1 cellular context compared by ENCODE assay signal in the genomic region with DNA sequence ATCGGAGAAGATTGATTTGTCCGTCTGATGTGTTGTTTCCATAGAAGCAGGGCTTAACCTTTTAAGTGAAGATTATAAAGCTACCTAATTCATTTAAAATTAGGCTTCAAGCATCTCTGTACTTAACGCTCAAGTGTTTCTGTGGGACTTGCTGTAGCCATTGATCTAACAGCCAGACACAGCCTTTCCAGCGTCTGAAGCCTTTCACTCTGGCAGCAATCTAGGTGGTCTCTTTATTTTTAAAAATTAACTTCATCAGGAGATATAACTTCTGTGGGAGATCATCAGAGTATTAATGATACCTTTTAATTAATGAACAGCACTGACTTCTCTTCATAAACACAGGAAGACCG.
TF ChIP-seq lines count a peak whose summit lies in the region.

No MANE protein-coding gene starts in this region.

TF ChIP-seq in GM12878, 131 proteins besides CTCF, POLR2A, EP300 and RAD21 (continued from another document):
- no peak for TF ChIP-seq ZBTB11 (CRISPR knock-in tag; IDR thresholded peaks at IDR 0.05)
- TF ChIP-seq ZBED1 (IDR thresholded peaks at IDR 0.05; ENCODE audit: borderline replicate concordance), result no peak
- TF ChIP-seq ATF7 (IDR thresholded peaks at IDR 0.05; ENCODE audit: low read depth), result no peak
- no peak for TF ChIP-seq LARP7 (IDR thresholded peaks at IDR 0.05)
- TF ChIP-seq, protein P1, sequence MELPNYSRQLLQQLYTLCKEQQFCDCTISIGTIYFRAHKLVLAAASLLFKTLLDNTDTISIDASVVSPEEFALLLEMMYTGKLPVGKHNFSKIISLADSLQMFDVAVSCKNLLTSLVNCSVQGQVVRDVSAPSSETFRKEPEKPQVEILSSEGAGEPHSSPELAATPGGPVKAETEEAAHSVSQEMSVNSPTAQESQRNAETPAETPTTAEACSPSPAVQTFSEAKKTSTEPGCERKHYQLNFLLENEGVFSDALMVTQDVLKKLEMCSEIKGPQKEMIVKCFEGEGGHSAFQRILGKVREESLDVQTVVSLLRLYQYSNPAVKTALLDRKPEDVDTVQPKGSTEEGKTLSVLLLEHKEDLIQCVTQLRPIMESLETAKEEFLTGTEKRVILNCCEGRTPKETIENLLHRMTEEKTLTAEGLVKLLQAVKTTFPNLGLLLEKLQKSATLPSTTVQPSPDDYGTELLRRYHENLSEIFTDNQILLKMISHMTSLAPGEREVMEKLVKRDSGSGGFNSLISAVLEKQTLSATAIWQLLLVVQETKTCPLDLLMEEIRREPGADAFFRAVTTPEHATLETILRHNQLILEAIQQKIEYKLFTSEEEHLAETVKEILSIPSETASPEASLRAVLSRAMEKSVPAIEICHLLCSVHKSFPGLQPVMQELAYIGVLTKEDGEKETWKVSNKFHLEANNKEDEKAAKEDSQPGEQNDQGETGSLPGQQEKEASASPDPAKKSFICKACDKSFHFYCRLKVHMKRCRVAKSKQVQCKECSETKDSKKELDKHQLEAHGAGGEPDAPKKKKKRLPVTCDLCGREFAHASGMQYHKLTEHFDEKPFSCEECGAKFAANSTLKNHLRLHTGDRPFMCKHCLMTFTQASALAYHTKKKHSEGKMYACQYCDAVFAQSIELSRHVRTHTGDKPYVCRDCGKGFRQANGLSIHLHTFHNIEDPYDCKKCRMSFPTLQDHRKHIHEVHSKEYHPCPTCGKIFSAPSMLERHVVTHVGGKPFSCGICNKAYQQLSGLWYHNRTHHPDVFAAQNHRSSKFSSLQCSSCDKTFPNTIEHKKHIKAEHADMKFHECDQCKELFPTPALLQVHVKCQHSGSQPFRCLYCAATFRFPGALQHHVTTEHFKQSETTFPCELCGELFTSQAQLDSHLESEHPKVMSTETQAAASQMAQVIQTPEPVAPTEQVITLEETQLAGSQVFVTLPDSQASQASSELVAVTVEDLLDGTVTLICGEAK (IDR thresholded peaks at IDR 0.05; ENCODE audit: borderline replicate concordance), result no peak
- no peak for TF ChIP-seq MEF2B (IDR thresholded peaks at IDR 0.05; ENCODE audit: partially characterized antibody, poor library complexity, severe bottlenecking)
- no peak for TF ChIP-seq BCL3 (IDR thresholded peaks at IDR 0.05; ENCODE audit: borderline replicate concordance, insufficient read depth, low read depth, low read length, poor library complexity, severe bottlenecking)
- no peak for TF ChIP-seq CBX5 (IDR thresholded peaks at IDR 0.05; ENCODE audit: low read depth)
- no peak for TF ChIP-seq TARDBP (IDR thresholded peaks at IDR 0.05; ENCODE audit: borderline replicate concordance)
- no peak for TF ChIP-seq PRDM15 (CRISPR knock-in tag; IDR thresholded peaks at IDR 0.05)
- TF ChIP-seq, protein P2, sequence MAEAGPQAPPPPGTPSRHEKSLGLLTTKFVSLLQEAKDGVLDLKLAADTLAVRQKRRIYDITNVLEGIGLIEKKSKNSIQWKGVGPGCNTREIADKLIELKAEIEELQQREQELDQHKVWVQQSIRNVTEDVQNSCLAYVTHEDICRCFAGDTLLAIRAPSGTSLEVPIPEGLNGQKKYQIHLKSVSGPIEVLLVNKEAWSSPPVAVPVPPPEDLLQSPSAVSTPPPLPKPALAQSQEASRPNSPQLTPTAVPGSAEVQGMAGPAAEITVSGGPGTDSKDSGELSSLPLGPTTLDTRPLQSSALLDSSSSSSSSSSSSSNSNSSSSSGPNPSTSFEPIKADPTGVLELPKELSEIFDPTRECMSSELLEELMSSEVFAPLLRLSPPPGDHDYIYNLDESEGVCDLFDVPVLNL (IDR thresholded peaks at IDR 0.05; ENCODE audit: low read depth, low read length), result no peak
- no peak for TF ChIP-seq E2F8 (IDR thresholded peaks at IDR 0.05; ENCODE audit: low read depth, partially characterized antibody)
- no peak for TF ChIP-seq MTA2 (IDR thresholded peaks at IDR 0.05; ENCODE audit: low read depth)
